In the genomic region with DNA sequence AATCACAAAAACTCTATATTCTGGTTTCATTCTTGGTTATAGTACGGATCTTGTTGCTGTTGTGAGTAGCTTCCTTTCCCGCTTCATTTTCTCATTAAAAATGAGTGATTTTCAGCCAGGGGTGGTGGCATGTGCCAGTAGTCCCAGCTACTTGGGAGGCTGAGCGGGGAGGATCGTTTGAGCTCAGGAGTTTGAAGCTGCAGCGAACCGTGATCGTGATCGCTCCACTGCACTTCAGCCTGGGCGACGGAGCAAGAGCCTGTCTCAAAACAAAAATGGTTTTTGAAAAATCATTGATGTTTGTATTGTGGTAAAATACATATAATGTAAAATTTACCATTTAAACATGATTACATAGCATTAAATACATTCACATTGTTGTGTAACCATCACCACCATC, we compare ENCODE assay signal across 27 cellular contexts.
"Had no signal": no experiment of that assay in that cellular context is flagged by ENCODE, and none has a peak within 500 bp of the region (broad histone marks: within the 10 kb centered on the region; RNA-seq: fewer than 3 reads in every experiment).

No MANE protein-coding gene starts in this region.

- FAIRE-seq: colon, endothelial cell of umbilical vein had no signal

- H3K9me3 ChIP-seq: breast epithelium, right lobe of liver, testis, uterus had no signal

- H3K4me3 ChIP-seq: breast epithelium, neural progenitor cell, right lobe of liver, skin epidermis, testis, uterus had no signal

- H3K4me1 ChIP-seq: breast epithelium, right lobe of liver, uterus had no signal

- H3K4me3 Mint-ChIP-seq: activated naive CD8-positive, alpha-beta T cell treated with anti-CD3 and anti-CD28 coated beads, Interleukin-2, amount 10 ng/mL, durations not matched to agents 7 days and 5 days; central memory CD8-positive, alpha-beta T cell; mesothelial cell of epicardium; naive thymus-derived CD8-positive, alpha-beta T cell; neural progenitor cell had no signal

- H3K4me2 ChIP-seq: neural progenitor cell had no signal

- H3K27ac ChIP-seq: breast epithelium, neural progenitor cell, right lobe of liver, skin epidermis, testis, uterus, VCaP had no signal

- DNase-seq: activated CD4-positive, alpha-beta T cell treated with anti-CD3 and anti-CD28 coated beads for 1 hour; activated gamma-delta T cell treated with Interleukin-2 at 50 U/mL for 16 hours; activated naive CD8-positive, alpha-beta T cell treated with anti-CD3 and anti-CD28 coated beads, Interleukin-2, amount 10 ng/mL, durations not matched to agents 7 days and 5 days; amniotic stem cell; effector memory CD4-positive, alpha-beta T cell; foreskin melanocyte; hippocampal formation; kidney glomerular epithelial cell; left ventricle myocardium superior; mammary epithelial cell; naive thymus-derived CD8-positive, alpha-beta T cell; posterior cingulate gyrus; right lobe of liver; stimulated activated CD4-positive, alpha-beta T cell treated with anti-CD3 and anti-CD28 coated beads, Interleukin-1b, Interleukin-23, amount 100 ng/mL, for 48 hours; stimulated activated naive CD4-positive, alpha-beta T cell; testis; trophoblast cell; uterus had no signal

- H3K27me3 ChIP-seq: neural progenitor cell, right lobe of liver, testis, uterus had no signal

- H3K9ac ChIP-seq: neural progenitor cell had no signal

- H3K36me3 ChIP-seq: breast epithelium, neural progenitor cell, right lobe of liver, uterus had no signal

- ATAC-seq: esophagus mucosa; left ventricle myocardium superior; naive thymus-derived CD8-positive, alpha-beta T cell; right lobe of liver had no signal

- H3K27ac Mint-ChIP-seq: activated naive CD8-positive, alpha-beta T cell treated with anti-CD3 and anti-CD28 coated beads, Interleukin-2, amount 10 ng/mL, durations not matched to agents 7 days and 5 days; mesothelial cell of epicardium; neural progenitor cell had no signal

- H2AFZ ChIP-seq: neural progenitor cell had no signal

- H3K27me3 Mint-ChIP-seq: activated naive CD8-positive, alpha-beta T cell treated with anti-CD3 and anti-CD28 coated beads, Interleukin-2, amount 10 ng/mL, durations not matched to agents 7 days and 5 days; central memory CD8-positive, alpha-beta T cell; naive thymus-derived CD8-positive, alpha-beta T cell had no signal

- H3K36me3 Mint-ChIP-seq: mesothelial cell of epicardium; naive thymus-derived CD8-positive, alpha-beta T cell; neural progenitor cell had no signal

- H3K9me3 Mint-ChIP-seq: central memory CD8-positive, alpha-beta T cell; naive thymus-derived CD8-positive, alpha-beta T cell had no signal
